14 cellular contexts compared by ENCODE assay signal in genomic region chr16:30028438-30029093, GRCh38. TPM values are rescaled to one million over a fixed set of nuclear protein-coding genes. Genes with fewer than 3 reads are reported as not detected.
DNase-seq lines count a peak whose midpoint lies in the region; ATAC-seq, FAIRE-seq and TF ChIP-seq lines count a peak whose summit lies in the region.
"Had no signal": no experiment of that assay in that cellular context is flagged by ENCODE, and none has a peak within 500 bp of the region (broad histone marks: within the 10 kb centered on the region; RNA-seq: fewer than 3 reads in every experiment).

No MANE protein-coding gene starts in this region.

- H3K9me1 ChIP-seq in K562 (ENCODE audit: control insufficient read depth, insufficient read depth, low read length) = peaks cover 4% of the 10 kb centered on the region

- H3K4me2 ChIP-seq in K562 (ENCODE audit: insufficient read depth, low read length) = no peak overlapping the region

- POLR2A ChIA-PET in activated CD4-positive, alpha-beta T cell treated with anti-CD3 and anti-CD28 coated beads for 36 hours (lab: Charles Lee) = interaction anchor here (0.6 kb wide), 1 partner anchor 1146 kb away, joined by 3 read pairs; no protein-coding TSS in a partner anchor
- POLR2A ChIA-PET in K562 (lab: Yijun Ruan, JAX) = no interaction called here

- H3K27me3 Mint-ChIP-seq in activated CD4-positive, alpha-beta T cell treated with anti-CD3 and anti-CD28 coated beads for 36 hours = peaks cover 43% of the 10 kb centered on the region
- peaks cover 32 to 34% of the 10 kb centered on the region in 2 donors for H3K27me3 Mint-ChIP-seq in natural killer cell (ENCODE audit: low read depth in 2 of 2)

- no TSS peak for BruUV-seq in K562 (replicated peaks; lab: Mats Ljungman, UMichigan)

- in situ Hi-C loops in KBM-7 (cut with MboI; ENCODE audit: low pct_unique_long_range_greater_than_20kb, low sequenced_read_pairs) (no loop called here), K562 (cut with MboI) (loop anchor here (10.0 kb wide), 1 partner anchor 334 kb away; no protein-coding TSS in a partner anchor)

- no peak overlapping the region for H3K4me3 Mint-ChIP-seq in activated CD4-positive, alpha-beta T cell treated with anti-CD3 and anti-CD28 coated beads for 36 hours
- H3K4me3 Mint-ChIP-seq in natural killer cell = no peak overlapping the region

- peak; percentile 57 for DNase-seq in activated CD4-positive, alpha-beta T cell treated with anti-CD3 and anti-CD28 coated beads for 36 hours
- DNase-seq in activated CD4-positive, alpha-beta T cell treated with anti-CD3 and anti-CD28 coated beads for 4 hours = no peak
- DNase-seq in KBM-7 (peak; percentile 49), K562 (ENCODE audit: extremely low read depth in 1 of 4, low spot score in 3 of 4) (peak; percentile 55 to 82 (median 68)), natural killer cell (no peak), NCI-H1930 (lab: John Stamatoyannopoulos, UW) (no peak), RCC 7860 (ENCODE audit: low spot score) (no peak)
- DNase-seq in stimulated activated CD4-positive, alpha-beta T cell treated with anti-CD3 and anti-CD28 coated beads, Interleukin-4, amount 100 ng/mL, for 1 hour = no peak
- DNase-seq: activated T-cell treated with anti-CD3 and anti-CD28 coated beads, Interleukin-2, amount 50 U/mL, for 1 hour; NCI-H2029 treated with DMSO at 0.1 percent for 48 hours; stomach had no signal

- peaks cover 13% of the 10 kb centered on the region; the same call in 1 of the 2 replicates for H4K20me1 ChIP-seq in K562 (replicated peaks; ENCODE audit: control insufficient read depth, insufficient read depth, low read length)

- no peaks in the 10 kb centered on the region for H3K9me3 Mint-ChIP-seq in activated CD4-positive, alpha-beta T cell treated with anti-CD3 and anti-CD28 coated beads for 36 hours (ENCODE audit: low read depth)
- H3K9me3 Mint-ChIP-seq in natural killer cell = no peaks in the 10 kb centered on the region

- H3K36me3 Mint-ChIP-seq in activated CD4-positive, alpha-beta T cell treated with anti-CD3 and anti-CD28 coated beads for 36 hours (ENCODE audit: low read depth) = no peaks in the 10 kb centered on the region
- no peaks in the 10 kb centered on the region for H3K36me3 Mint-ChIP-seq in natural killer cell

- peaks cover 7% of the 10 kb centered on the region for H3K4me1 Mint-ChIP-seq in activated CD4-positive, alpha-beta T cell treated with anti-CD3 and anti-CD28 coated beads for 36 hours
- H3K4me1 Mint-ChIP-seq in natural killer cell = peaks cover 0 to 22% of the 10 kb centered on the region in 2 donors

- no peaks in the 10 kb centered on the region for H3K36me3 ChIP-seq in K562 (ENCODE audit: control insufficient read depth, insufficient read depth, low read length)
- H3K36me3 ChIP-seq: stomach had no signal

- TF ChIP-seq POLR2A in K562 (conservative IDR thresholded peaks at IDR 0.05) = no peak

- TF ChIP-seq CTCF in K562 (IDR thresholded peaks at IDR 0.05 in 2 of 3, conservative IDR thresholded peaks at IDR 0.05 in 1 of 3; ENCODE audit: insufficient read depth in 2 of 3, low read depth in 1 of 3, low read length in 3 of 3) = no peak
- TF ChIP-seq CTCF in natural killer cell (IDR thresholded peaks at IDR 0.05) = no peak

- no peak overlapping the region for H2AFZ ChIP-seq in K562 (ENCODE audit: low read depth, low read length)

- peaks cover 17 to 72% of the 10 kb centered on the region in 2 experiments; a peak in 4 of 5 replicates for H3K27me3 ChIP-seq in K562 (ENCODE audit: control insufficient read depth in 2 of 2, insufficient read depth in 2 of 2, low read length in 2 of 2)

- H3K4me1 ChIP-seq in K562 (replicated peaks in 1 of 2; ENCODE audit: control insufficient read depth in 2 of 2, insufficient read depth in 2 of 2, low read length in 2 of 2) = peaks cover 0 to 31% of the 10 kb centered on the region in 2 experiments; a peak in 2 of 5 replicates

- intact Hi-C loops in activated CD4-positive, alpha-beta T cell treated with anti-CD3 and anti-CD28 coated beads for 36 hours (cut with DNase I, micrococcal nuclease) = loop anchor here in 1 of 2 experiments (10.0 kb wide), 1 partner anchor 164 kb away; the partner anchor contains the start of gene CDIPT
- intact Hi-C loops in K562 (cut with micrococcal nuclease) = loop anchor here (10.0 kb wide), 1 partner anchor 214 kb away; the partner anchor contains the start of genes PAGR1 and PRRT2
- intact Hi-C loops in natural killer cell (cut with micrococcal nuclease) = no loop called here

- H3K27ac ChIP-seq in K562 (ENCODE audit: extremely low read depth, low read depth, low read length) = no peak overlapping the region
- H3K27ac ChIP-seq: coronary artery, HL-60, stomach had no signal

- TF ChIP-seq EP300 in K562 (IDR thresholded peaks at IDR 0.05; ENCODE audit: low read length) = no peak

- H3K27ac Mint-ChIP-seq in activated CD4-positive, alpha-beta T cell treated with anti-CD3 and anti-CD28 coated beads for 36 hours = no peak overlapping the region
- no peak overlapping the region for H3K27ac Mint-ChIP-seq in natural killer cell

- H3K9me3 ChIP-seq in K562 (replicated peaks; ENCODE audit: control insufficient read depth, insufficient read depth, low read depth, low read length) = no peaks in the 10 kb centered on the region
- H3K9me3 ChIP-seq: stomach had no signal

- FAIRE-seq in K562 (lab: Jason Lieb, UNC) (no peak), RCC 7860 (lab: Jason Lieb, UNC) (no peak)

- H3K4me3 ChIP-seq in K562 = no peak overlapping the region
- H3K4me3 ChIP-seq: coronary artery, stomach had no signal

- 5% methylated on average over 13 of the region's 18 CpGs for WGBS in K562 (ENCODE audit: insufficient coverage, low coverage, missing lambda C conversion rate)

- ATAC-seq in activated CD4-positive, alpha-beta T cell treated with anti-CD3 and anti-CD28 coated beads for 36 hours = no peak
- ATAC-seq in K562 (peak; percentile 82), natural killer cell (peak in 2 of 3 donors; percentile 39 to 62)

- no peaks in the 10 kb centered on the region for H3K79me2 ChIP-seq in K562 (ENCODE audit: control insufficient read depth, insufficient read depth, low read length)

- TF ChIP-seq RAD21 in K562 (CRISPR knock-in tag; conservative IDR thresholded peaks at IDR 0.05 in 1 of 2, IDR thresholded peaks at IDR 0.05 in 1 of 2) = no peak

- no peak overlapping the region; a peak in 1 of 4 replicates for H3K9ac ChIP-seq in K562 (ENCODE audit: insufficient read depth in 1 of 2, low read depth in 2 of 2, low read length in 2 of 2)

- CTCF ChIA-PET in activated CD4-positive, alpha-beta T cell treated with anti-CD3 and anti-CD28 coated beads for 36 hours (lab: Charles Lee) = interaction anchor here (0.6 kb wide), 1 partner anchor 270 kb away, joined by 4 read pairs; no protein-coding TSS in a partner anchor
- CTCF ChIA-PET in K562 (lab: Yijun Ruan, JAX; ENCODE audit: low intra/inter-chr PET ratio) = interaction anchor here (0.5 kb wide), 1 partner anchor 1741 kb away, joined by 4 read pairs; no protein-coding TSS in a partner anchor

RNA-seq across cellular contexts. Expression of gene TLCD3B, which starts 2.5 kb away (rescaled TPM):
- total RNA-seq in activated CD4-positive, alpha-beta T cell treated with anti-CD3 and anti-CD28 coated beads for 36 hours = 1 to 10 TPM; 3.7 to 4.0 TPM
- 0.35 and 1.1 TPM in 2 replicates for total RNA-seq in K562 (2011; cell fraction: chromatin; rRNA removed; ENCODE audit: low replicate concordance)
- total RNA-seq in K562 (2011; cell fraction: nucleolus; rRNA removed) = 0.67 and 0.92 TPM in 2 replicates
- 0.66 and 0.76 TPM in 2 replicates for total RNA-seq in K562 (2011; cell fraction: nucleoplasm; rRNA removed)
- total RNA-seq in K562 (2014; rRNA removed) (0.08 and 0.23 TPM in 2 replicates), K562 (2014; rRNA removed; fragmentation: Illumina TruSeq; extraction: Trizol) (not detected in 2 replicates), K562 (2015; rRNA removed; fragmentation: Illumina TruSeq; extraction: Trizol) (0.19 TPM in 1 of 2 replicates, not detected in the other), K562 (2021) (0.20 and 0.22 TPM in 2 replicates), natural killer cell (1 to 10 TPM in 2 of 3 donors, under 1 TPM in 1; 0.88 to 2.0 (median 1.7) TPM)
- polyA plus RNA-seq in K562 (2011; rRNA removed) (0.10 and 0.84 TPM in 2 replicates), K562 (2014; fragmentation: Illumina TruSeq; extraction: Trizol) (0.47 and 0.52 TPM in 2 replicates), K562 (2014; fragmentation: Nextera tagmentation; extraction: Ambion mirVana) (not detected), K562 (2014; rRNA removed) (0.24 and 0.43 TPM in 2 replicates)
- 0.30 and 0.63 TPM in 2 replicates for polyA plus RNA-seq in K562 (2011; cell fraction: cytosol; rRNA removed)
- polyA plus RNA-seq in K562 (2011; cell fraction: nucleus; rRNA removed) = 1.3 and 1.8 TPM in 2 replicates
- 0.40 and 1.6 TPM in 2 replicates for polyA plus RNA-seq in K562 (2012)
- polyA minus RNA-seq in K562 (2011; rRNA and poly(A)+ RNA removed) = 0.33 TPM in 1 of 2 replicates, not detected in the other
- polyA minus RNA-seq in K562 (2011; cell fraction: cytosol; rRNA and poly(A)+ RNA removed) = not detected in 2 replicates
- polyA minus RNA-seq in K562 (2011; cell fraction: nucleus; rRNA and poly(A)+ RNA removed) = 0.13 and 0.22 TPM in 2 replicates
- total RNA-seq: SK-MEL-5 had no signal

RNA-seq across cellular contexts. Expression of gene C16orf92, which starts 5.6 kb away (rescaled TPM):
- total RNA-seq in activated CD4-positive, alpha-beta T cell treated with anti-CD3 and anti-CD28 coated beads for 36 hours = not detected
- total RNA-seq in K562 (2011; cell fraction: chromatin; rRNA removed; ENCODE audit: low replicate concordance) = not detected in 2 replicates
- not detected in 2 replicates for total RNA-seq in K562 (2011; cell fraction: nucleolus; rRNA removed)
- total RNA-seq in K562 (2011; cell fraction: nucleoplasm; rRNA removed) = not detected in 2 replicates
- total RNA-seq in K562 (2014; rRNA removed) = not detected in 2 replicates
- total RNA-seq in K562 (2014; rRNA removed; fragmentation: Illumina TruSeq; extraction: Trizol) = not detected in 2 replicates
- not detected in 2 replicates for total RNA-seq in K562 (2015; rRNA removed; fragmentation: Illumina TruSeq; extraction: Trizol)
- not detected in 2 replicates for total RNA-seq in K562 (2021)
- polyA plus RNA-seq in K562 (2011; rRNA removed) = not detected in 2 replicates
- not detected in 2 replicates for polyA plus RNA-seq in K562 (2011; cell fraction: cytosol; rRNA removed)
- polyA plus RNA-seq in K562 (2011; cell fraction: nucleus; rRNA removed) = not detected in 2 replicates
- polyA plus RNA-seq in K562 (2012) = not detected in 2 replicates
- polyA plus RNA-seq in K562 (2014; fragmentation: Illumina TruSeq; extraction: Trizol) = not detected in 2 replicates
- not detected for polyA plus RNA-seq in K562 (2014; fragmentation: Nextera tagmentation; extraction: Ambion mirVana)
- not detected in 2 replicates for polyA plus RNA-seq in K562 (2014; rRNA removed)
- polyA minus RNA-seq in K562 (2011; rRNA and poly(A)+ RNA removed) = not detected in 2 replicates
- not detected in 2 replicates for polyA minus RNA-seq in K562 (2011; cell fraction: cytosol; rRNA and poly(A)+ RNA removed)
- not detected in 2 replicates for polyA minus RNA-seq in K562 (2011; cell fraction: nucleus; rRNA and poly(A)+ RNA removed)
- total RNA-seq in natural killer cell = not detected
- total RNA-seq: SK-MEL-5, stomach had no signal
- polyA plus RNA-seq: stomach had no signal

RNA-seq across cellular contexts. Expression of gene DOC2A, which starts 17.7 kb away (rescaled TPM):
- 1 to 10 TPM in 1 of 2 experiments, under 1 TPM in 1; 0.69 to 1.3 TPM for total RNA-seq in activated CD4-positive, alpha-beta T cell treated with anti-CD3 and anti-CD28 coated beads for 36 hours
- total RNA-seq in K562 (2011; cell fraction: chromatin; rRNA removed; ENCODE audit: low replicate concordance) = 1.4 and 2.0 TPM in 2 replicates
- 0.79 and 1.2 TPM in 2 replicates for total RNA-seq in K562 (2011; cell fraction: nucleolus; rRNA removed)
- 0.44 and 0.99 TPM in 2 replicates for total RNA-seq in K562 (2011; cell fraction: nucleoplasm; rRNA removed)
- not detected in 2 replicates for total RNA-seq in K562 (2014; rRNA removed)
- 0.07 and 0.22 TPM in 2 replicates for total RNA-seq in K562 (2014; rRNA removed; fragmentation: Illumina TruSeq; extraction: Trizol)
- total RNA-seq in K562 (2015; rRNA removed; fragmentation: Illumina TruSeq; extraction: Trizol) = 0.11 and 0.29 TPM in 2 replicates
- total RNA-seq in K562 (2021) = 0.38 and 0.47 TPM in 2 replicates
- polyA plus RNA-seq in K562 (2011; rRNA removed) = 0.31 and 0.79 TPM in 2 replicates
- 0.55 and 1.5 TPM in 2 replicates for polyA plus RNA-seq in K562 (2011; cell fraction: cytosol; rRNA removed)
- polyA plus RNA-seq in K562 (2011; cell fraction: nucleus; rRNA removed) = 3.4 and 4.3 TPM in 2 replicates
- 0.70 and 0.80 TPM in 2 replicates for polyA plus RNA-seq in K562 (2012)
- polyA plus RNA-seq in K562 (2014; fragmentation: Illumina TruSeq; extraction: Trizol) = 0.21 and 0.27 TPM in 2 replicates
- under 1 TPM; 0.03 to 0.23 TPM for polyA plus RNA-seq in K562 (2014; fragmentation: Nextera tagmentation; extraction: Ambion mirVana)
- polyA plus RNA-seq in K562 (2014; rRNA removed) = 0.36 and 2.6 TPM in 2 replicates
- 0.51 TPM in 1 of 2 replicates, not detected in the other for polyA minus RNA-seq in K562 (2011; rRNA and poly(A)+ RNA removed)
- not detected in 2 replicates for polyA minus RNA-seq in K562 (2011; cell fraction: cytosol; rRNA and poly(A)+ RNA removed)
- 0.13 and 0.67 TPM in 2 replicates for polyA minus RNA-seq in K562 (2011; cell fraction: nucleus; rRNA and poly(A)+ RNA removed)
- not detected for total RNA-seq in natural killer cell

RNA-seq across cellular contexts. Expression of gene INO80E, which starts 32.5 kb away (rescaled TPM):
- 100 to 1,000 TPM in 1 of 2 experiments, 10 to 100 TPM in 1; 80.1 to 106 TPM for total RNA-seq in activated CD4-positive, alpha-beta T cell treated with anti-CD3 and anti-CD28 coated beads for 36 hours
- total RNA-seq in K562 (2011; cell fraction: chromatin; rRNA removed; ENCODE audit: low replicate concordance) = 24.7 and 53.3 TPM in 2 replicates
- 38.0 and 39.7 TPM in 2 replicates for total RNA-seq in K562 (2011; cell fraction: nucleolus; rRNA removed)
- 35.7 and 40.2 TPM in 2 replicates for total RNA-seq in K562 (2011; cell fraction: nucleoplasm; rRNA removed)
- total RNA-seq in K562 (2014; rRNA removed) (75.3 and 77.4 TPM in 2 replicates), K562 (2014; rRNA removed; fragmentation: Illumina TruSeq; extraction: Trizol) (28.5 and 30.9 TPM in 2 replicates), K562 (2015; rRNA removed; fragmentation: Illumina TruSeq; extraction: Trizol) (49.3 and 51.7 TPM in 2 replicates), K562 (2021) (73.3 and 88.6 TPM in 2 replicates), natural killer cell (100 to 1,000 TPM in 1 of 3 donors, 10 to 100 TPM in 2; 75.0 to 107 (median 99.5) TPM)
- polyA plus RNA-seq in K562 (2011; rRNA removed) (22.8 and 23.4 TPM in 2 replicates), K562 (2014; fragmentation: Illumina TruSeq; extraction: Trizol) (102 and 107 TPM in 2 replicates), K562 (2014; fragmentation: Nextera tagmentation; extraction: Ambion mirVana) (under 1 TPM; 0.31 to 0.56 TPM), K562 (2014; rRNA removed) (71.2 and 75.1 TPM in 2 replicates)
- polyA plus RNA-seq in K562 (2011; cell fraction: cytosol; rRNA removed) = 21.9 and 35.3 TPM in 2 replicates
- polyA plus RNA-seq in K562 (2011; cell fraction: nucleus; rRNA removed) = 42.2 and 55.5 TPM in 2 replicates
- polyA plus RNA-seq in K562 (2012) = 59.8 and 63.9 TPM in 2 replicates
- polyA minus RNA-seq in K562 (2011; rRNA and poly(A)+ RNA removed) = 5.5 and 6.6 TPM in 2 replicates
- 11.0 and 17.1 TPM in 2 replicates for polyA minus RNA-seq in K562 (2011; cell fraction: cytosol; rRNA and poly(A)+ RNA removed)
- 12.3 and 14.2 TPM in 2 replicates for polyA minus RNA-seq in K562 (2011; cell fraction: nucleus; rRNA and poly(A)+ RNA removed)

RNA-seq across cellular contexts. Expression of gene HIRIP3, which starts 33.1 kb away (rescaled TPM):
- total RNA-seq in activated CD4-positive, alpha-beta T cell treated with anti-CD3 and anti-CD28 coated beads for 36 hours = 10 to 100 TPM; 25.1 to 36.8 TPM
- total RNA-seq in K562 (2011; cell fraction: chromatin; rRNA removed; ENCODE audit: low replicate concordance) = 4.5 and 8.9 TPM in 2 replicates
- 8.7 and 12.5 TPM in 2 replicates for total RNA-seq in K562 (2011; cell fraction: nucleolus; rRNA removed)
- total RNA-seq in K562 (2011; cell fraction: nucleoplasm; rRNA removed) = 7.2 and 10.7 TPM in 2 replicates
- 34.6 and 38.2 TPM in 2 replicates for total RNA-seq in K562 (2014; rRNA removed)
- 6.7 and 8.6 TPM in 2 replicates for total RNA-seq in K562 (2014; rRNA removed; fragmentation: Illumina TruSeq; extraction: Trizol)
- total RNA-seq in K562 (2015; rRNA removed; fragmentation: Illumina TruSeq; extraction: Trizol) = 16.9 and 18.2 TPM in 2 replicates
- 27.5 and 28.2 TPM in 2 replicates for total RNA-seq in K562 (2021)
- 10.6 and 13.3 TPM in 2 replicates for polyA plus RNA-seq in K562 (2011; rRNA removed)
- 12.9 and 25.4 TPM in 2 replicates for polyA plus RNA-seq in K562 (2011; cell fraction: cytosol; rRNA removed)
- polyA plus RNA-seq in K562 (2011; cell fraction: nucleus; rRNA removed) = 11.5 and 18.3 TPM in 2 replicates
- polyA plus RNA-seq in K562 (2012) = 26.2 and 27.2 TPM in 2 replicates
- polyA plus RNA-seq in K562 (2014; fragmentation: Illumina TruSeq; extraction: Trizol) = 25.1 and 28.8 TPM in 2 replicates
- 1 to 10 TPM; 3.3 to 5.6 TPM for polyA plus RNA-seq in K562 (2014; fragmentation: Nextera tagmentation; extraction: Ambion mirVana)
- polyA plus RNA-seq in K562 (2014; rRNA removed) = 27.3 and 38.0 TPM in 2 replicates
- 2.8 and 3.3 TPM in 2 replicates for polyA minus RNA-seq in K562 (2011; rRNA and poly(A)+ RNA removed)
- 8.1 and 11.4 TPM in 2 replicates for polyA minus RNA-seq in K562 (2011; cell fraction: cytosol; rRNA and poly(A)+ RNA removed)
- polyA minus RNA-seq in K562 (2011; cell fraction: nucleus; rRNA and poly(A)+ RNA removed) = 6.7 and 9.0 TPM in 2 replicates
- total RNA-seq in natural killer cell = 10 to 100 TPM; 11.1 to 13.4 (median 12.7) TPM

Comparison
In these comparisons a context has a peak if more than half of its experiments do, and no peak if none do; other contexts are left out.
1. DNase-seq: peak in activated CD4-positive, alpha-beta T cell treated with anti-CD3 and anti-CD28 coated beads for 36 hours (single experiment), KBM-7 (single experiment) and K562 (4 of 4); none in activated CD4-positive, alpha-beta T cell treated with anti-CD3 and anti-CD28 coated beads for 4 hours (0 of 2), natural killer cell (single experiment), NCI-H1930 (0 of 2), RCC 7860 (single experiment) and stimulated activated CD4-positive, alpha-beta T cell treated with anti-CD3 and anti-CD28 coated beads, Interleukin-4, amount 100 ng/mL, for 1 hour (single experiment).